Comparison of ENCODE assay signal across 14 cellular contexts in the genomic region with DNA sequence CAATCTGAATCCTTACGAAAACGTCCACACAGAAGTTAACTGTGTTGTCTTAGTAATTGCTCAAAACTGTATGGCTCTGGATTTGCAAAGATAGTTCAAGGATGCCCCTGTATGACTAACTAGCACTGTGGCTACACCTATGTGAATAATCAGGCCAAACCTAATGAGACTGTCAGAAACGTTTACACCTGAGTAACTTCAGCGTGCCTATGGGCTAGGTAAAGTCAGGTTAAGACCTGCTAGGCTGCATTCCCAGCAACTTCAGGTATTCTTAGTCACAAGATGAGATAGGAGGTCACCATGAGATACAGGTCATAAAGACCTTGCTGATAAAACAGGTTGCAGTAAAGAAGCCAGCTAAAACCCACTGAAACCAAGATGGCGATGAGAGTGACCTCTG.
"Had no signal": no experiment of that assay in that cellular context is flagged by ENCODE, and none has a peak within 500 bp of the region (broad histone marks: within the 10 kb centered on the region; RNA-seq: fewer than 3 reads in every experiment).

No MANE protein-coding gene starts in this region.

- H3K36me3 ChIP-seq: colonic mucosa, left lung, tibial artery, WERI-Rb-1 had no signal

- H3K4me3 Mint-ChIP-seq: activated CD4-positive, alpha-beta T cell treated with anti-CD3 and anti-CD28 coated beads, Interleukin-2, amount 10 ng/mL, durations not matched to agents 24 days and 14 days; activated naive CD8-positive, alpha-beta T cell treated with anti-CD3 and anti-CD28 coated beads, Interleukin-2, amount 50 U/mL, for 24 hours; activated T-helper 1 cell treated with anti-CD3 and anti-CD28 coated beads, Interleukin-12 subunit alpha, Interleukin-12 subunit beta, Interleukin-2, Interleukin-4 antibody, amounts not matched to agents 30 ng/mL and 10 ng/mL and 1 ng/mL, durations not matched to agents 14 hours and 24 hours and 36 hours; memory B cell; nephron progenitor cell; T-cell had no signal

- DNase-seq: activated CD4-positive, alpha-beta T cell treated with anti-CD3 and anti-CD28 coated beads, Interleukin-2, amount 10 ng/mL, durations not matched to agents 24 days and 14 days; activated naive CD4-positive, alpha-beta T cell treated with Interleukin-2 at 50 U/mL for 16 hours; activated naive CD8-positive, alpha-beta T cell treated with anti-CD3 and anti-CD28 coated beads, Interleukin-2, amount 50 U/mL, for 24 hours; colonic mucosa; effector CD4-positive, alpha-beta T cell; left lung; nephron progenitor cell; stimulated activated CD4-positive, alpha-beta T cell treated with anti-CD3 and anti-CD28 coated beads, Interleukin-15, amount 100 ng/mL, for 24 hours; T-cell; T1000; tibial artery; WERI-Rb-1 had no signal

- H3K27ac ChIP-seq: colonic mucosa, left lung, tibial artery, WERI-Rb-1 had no signal

- H3K27me3 ChIP-seq: colonic mucosa, left lung, tibial artery had no signal

- H3K9me3 ChIP-seq: colonic mucosa, tibial artery had no signal

- H3K27ac Mint-ChIP-seq: activated CD4-positive, alpha-beta T cell treated with anti-CD3 and anti-CD28 coated beads, Interleukin-2, amount 10 ng/mL, durations not matched to agents 24 days and 14 days; activated naive CD8-positive, alpha-beta T cell treated with anti-CD3 and anti-CD28 coated beads, Interleukin-2, amount 50 U/mL, for 24 hours; activated T-helper 1 cell treated with anti-CD3 and anti-CD28 coated beads, Interleukin-12 subunit alpha, Interleukin-12 subunit beta, Interleukin-2, Interleukin-4 antibody, amounts not matched to agents 30 ng/mL and 10 ng/mL and 1 ng/mL, durations not matched to agents 14 hours and 24 hours and 36 hours; memory B cell; nephron progenitor cell; T-cell had no signal

- H3K27me3 Mint-ChIP-seq: activated CD4-positive, alpha-beta T cell treated with anti-CD3 and anti-CD28 coated beads, Interleukin-2, amount 10 ng/mL, durations not matched to agents 24 days and 14 days; activated naive CD8-positive, alpha-beta T cell treated with anti-CD3 and anti-CD28 coated beads, Interleukin-2, amount 50 U/mL, for 24 hours; memory B cell; T-cell had no signal

- ATAC-seq: activated naive CD8-positive, alpha-beta T cell treated with anti-CD3 and anti-CD28 coated beads, Interleukin-2, amount 50 U/mL, for 24 hours; left lung; T-cell had no signal

- H3K4me3 ChIP-seq: colonic mucosa, left lung, tibial artery had no signal

- H3K4me1 ChIP-seq: colonic mucosa had no signal

- H3K9me3 Mint-ChIP-seq: activated T-helper 1 cell treated with anti-CD3 and anti-CD28 coated beads, Interleukin-12 subunit alpha, Interleukin-12 subunit beta, Interleukin-2, Interleukin-4 antibody, amounts not matched to agents 30 ng/mL and 10 ng/mL and 1 ng/mL, durations not matched to agents 14 hours and 24 hours and 36 hours had no signal
